In genomic region chr4:781493-782216, GRCh38 we compare ENCODE assay signal across 8 cellular contexts. TPM values are rescaled to one million over a fixed set of nuclear protein-coding genes. Genes with fewer than 3 reads are reported as not detected.
DNase-seq lines count a peak whose midpoint lies in the region; ATAC-seq and TF ChIP-seq lines count a peak whose summit lies in the region.

No MANE protein-coding gene starts in this region.

- WGBS in lung, 2 donors, result 1% methylated on average over 57 of the region's 57 CpGs

- peak; percentile 95 for ATAC-seq in GM21360 (IDR thresholded peaks at IDR 0.05; ENCODE audit: unreplicated experiment)
- ATAC-seq in lung (ENCODE audit: insufficient read depth, low FRiP score), result peak; percentile 96

- peaks cover 0 to 2% of the 10 kb centered on the region in 2 donors for H3K9me3 ChIP-seq in lung (ENCODE audit: control insufficient read depth in 2 of 2, insufficient read depth in 1 of 2, low read length in 1 of 2)

- H3K36me3 ChIP-seq in lung (ENCODE audit: control insufficient read depth in 2 of 2, insufficient read depth in 2 of 2, low read length in 2 of 2), result peaks cover 0 to 7% of the 10 kb centered on the region in 2 donors

- TF ChIP-seq CTCF in lung (IDR thresholded peaks at IDR 0.05; ENCODE audit: control extremely low read depth, extremely low read depth), result no peak

- peak overlapping the region; percentile 94 to 97 for H3K27ac ChIP-seq in lung (ENCODE audit: low read depth in 1 of 2, low read length in 1 of 2)

- H3K4me1 ChIP-seq in lung (ENCODE audit: control insufficient read depth in 2 of 2, insufficient read depth in 2 of 2, low read length in 2 of 2), result peaks cover 4 to 33% of the 10 kb centered on the region in 2 donors

- H3K4me3 ChIP-seq in lung, result peak overlapping the region; percentile 97

- DNase-seq in COLO829 (ENCODE audit: low spot score) (peak; percentile 93), HT-29 (ENCODE audit: low spot score) (peak; percentile 99), lung (ENCODE audit: low spot score) (peak; percentile 99)
- peak; percentile 98 for DNase-seq in NK-92 treated with Interleukin-12 subunit alpha and Interleukin-12 subunit beta, amount 100 ng/mL, for 24 hours (lab: John Stamatoyannopoulos, UW)
- DNase-seq in activated CD8-positive, alpha-beta memory T cell treated with anti-CD3 and anti-CD28 coated beads for 4 hours (ENCODE audit: low read depth in 2 of 2), result peak; percentile 95 to 96
- peak; percentile 98 for DNase-seq in effector CD8-positive, alpha-beta T cell (lab: John Stamatoyannopoulos, UW)
- peak; percentile 97 to 98 (median 97) for DNase-seq in stimulated activated CD4-positive, alpha-beta T cell treated with anti-CD3 and anti-CD28 coated beads, TNF-alpha, amount 100 ng/mL, for 24 hours (ENCODE audit: low read depth in 3 of 3)

- H3K27me3 ChIP-seq in lung (ENCODE audit: control insufficient read depth, insufficient read depth), result peaks cover 2% of the 10 kb centered on the region

RNA-seq across cellular contexts. Expression of gene CPLX1, which starts 44.3 kb away (rescaled TPM):
- total RNA-seq in HT-29 (2014; rRNA removed; shearing (Covaris generic)), result 0.28 and 0.73 TPM in 2 replicates
- 1 to 10 TPM; 1.4 to 3.9 TPM for total RNA-seq in lung
- 1 to 10 TPM; 1.1 to 2.9 TPM for polyA plus RNA-seq in lung

Comparison
In these comparisons a context has a peak if more than half of its experiments do, and no peak if none do; other contexts are left out.
1. Peak in every context shown above with its lines: DNase-seq, ATAC-seq, H3K4me3 ChIP-seq and H3K27ac ChIP-seq.